Comparison of ENCODE assay signal across 9 cellular contexts in the genomic region with DNA sequence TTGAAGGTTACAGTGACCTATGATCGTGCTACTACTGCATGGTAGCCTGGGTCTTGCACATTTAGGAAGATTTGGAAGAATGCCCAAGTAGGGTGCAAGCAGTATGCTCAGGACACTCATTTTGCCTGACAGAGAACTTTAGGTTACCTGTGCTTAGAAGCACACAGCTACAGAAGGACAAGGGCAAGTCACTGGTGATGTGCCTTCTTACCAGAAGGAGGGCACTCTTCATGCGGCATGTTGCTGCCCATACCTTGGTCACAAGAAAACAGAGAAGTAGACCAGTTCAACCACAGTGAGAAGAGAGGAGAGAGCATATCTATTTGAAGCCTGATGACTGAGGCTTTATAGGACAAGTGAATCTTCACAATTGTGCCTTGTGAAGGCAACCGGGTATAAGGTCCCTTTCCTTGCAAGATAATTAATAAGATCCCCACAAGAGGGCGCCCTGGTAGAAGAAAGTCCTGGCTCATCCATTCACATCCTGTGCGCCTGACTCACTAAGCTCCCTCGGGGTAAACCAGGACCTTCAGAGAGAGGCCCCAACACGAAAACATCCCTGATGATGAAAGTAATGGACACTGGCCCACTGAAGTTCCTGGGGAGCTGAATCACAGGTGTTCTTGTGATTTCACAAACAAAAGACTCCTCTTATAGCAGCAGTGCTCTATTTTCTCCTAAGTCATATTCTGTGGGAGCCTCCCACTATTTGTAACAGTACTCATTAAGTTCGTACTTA. TPM values are rescaled to one million over a fixed set of nuclear protein-coding genes. Genes with fewer than 3 reads are reported as not detected.
DNase-seq lines count a peak whose midpoint lies in the region; ATAC-seq, FAIRE-seq and TF ChIP-seq lines count a peak whose summit lies in the region.
"Had no signal": no experiment of that assay in that cellular context is flagged by ENCODE, and none has a peak within 500 bp of the region (broad histone marks: within the 10 kb centered on the region; RNA-seq: fewer than 3 reads in every experiment).

No MANE protein-coding gene starts in this region.

- in situ Hi-C loops in GM12878 (cut with MboI) = loop anchor here (5.0 kb wide), 1 partner anchor 597 kb away; no protein-coding TSS in a partner anchor

- H3K36me3 ChIP-seq in GM12878 (ENCODE audit: control insufficient read depth in 2 of 2, insufficient read depth in 2 of 2, low read length in 1 of 2) (no peaks in the 10 kb centered on the region), smooth muscle cell (ENCODE audit: low read depth) (no peaks in the 10 kb centered on the region)

- H3K9me3 ChIP-seq in GM12878 (replicated peaks; ENCODE audit: control insufficient read depth, insufficient read depth, low read length) = no peaks in the 10 kb centered on the region
- no peaks in the 10 kb centered on the region for H3K9me3 ChIP-seq in smooth muscle cell (replicated peaks; ENCODE audit: low read depth)

- no peak for TF ChIP-seq EP300 in GM12878 (IDR thresholded peaks at IDR 0.05; ENCODE audit: borderline replicate concordance in 1 of 2, control insufficient read depth in 1 of 2, low read depth in 2 of 2, low read length in 2 of 2)

- H3K9ac ChIP-seq in GM12878 (ENCODE audit: control insufficient read depth, insufficient read depth, low read length) = no peak overlapping the region
- peak overlapping the region; percentile 35 for H3K9ac ChIP-seq in smooth muscle cell (ENCODE audit: low read depth)

- H3K4me1 ChIP-seq in GM12878 (ENCODE audit: control insufficient read depth, insufficient read depth, low read length) (no peaks in the 10 kb centered on the region), smooth muscle cell (ENCODE audit: low read depth) (peaks cover 21% of the 10 kb centered on the region)

- no peaks in the 10 kb centered on the region for H4K20me1 ChIP-seq in GM12878 (ENCODE audit: control insufficient read depth, insufficient read depth)
- no peaks in the 10 kb centered on the region for H4K20me1 ChIP-seq in smooth muscle cell (ENCODE audit: low read depth)

- peak; percentile 91 for TF ChIP-seq RAD21 in GM12878 (IDR thresholded peaks at IDR 0.05; ENCODE audit: insufficient read depth, low read depth, low read length)

- H3K4me3 ChIP-seq in GM12878 (no peak overlapping the region), smooth muscle cell (no peak overlapping the region)

- intact Hi-C loops in GM12878 (cut with micrococcal nuclease; ENCODE audit: unreplicated experiment) = loop anchor here (1.0 to 10.0 kb wide), 4 partner anchors 206 to 597 kb away; partner anchors contain the start of gene NREP

- peak; percentile 65 for DNase-seq in NK-92 treated with Interleukin-12 subunit alpha and Interleukin-12 subunit beta, amount 100 ng/mL, for 24 hours (lab: John Stamatoyannopoulos, UW)
- DNase-seq in NK-92 (lab: John Stamatoyannopoulos, UW; ENCODE audit: unreplicated experiment) = no peak
- peak; percentile 81 for DNase-seq in NCI-H1694 treated with DMSO at 0.1 percent for 48 hours (lab: John Stamatoyannopoulos, UW)
- DNase-seq in T1000 (lab: John Stamatoyannopoulos, UW) = peak; percentile 85
- DNase-seq in GM12878 (ENCODE audit: low read depth, low spot score) = peak; percentile 50
- DNase-seq in iPS DF 4.7 (ENCODE audit: extremely low read depth, low spot score) = peak; percentile 82
- DNase-seq in smooth muscle cell (lab: John Stamatoyannopoulos, UW; ENCODE audit: unreplicated experiment) = peak; percentile 36

- 26% methylated on average over 8 of the region's 8 CpGs for WGBS in GM12878 (ENCODE audit: insufficient coverage, insufficient replicate concordance, low lambda C conversion rate, missing lambda C conversion rate)
- 30% methylated on average over 8 of the region's 8 CpGs for WGBS in smooth muscle cell (ENCODE audit: low lambda C conversion rate)

- H3K4me2 ChIP-seq in GM12878 (ENCODE audit: control insufficient read depth, insufficient read depth) (no peak overlapping the region), smooth muscle cell (peak overlapping the region; percentile 41)

- POLR2A ChIA-PET in GM12878 (lab: Charles Lee) = no interaction called here

- FAIRE-seq in GM12878 (lab: Jason Lieb, UNC) = no peak
- FAIRE-seq: G401.6 had no signal

- no TSS peak for BruUV-seq in GM12878 (replicated peaks; lab: Mats Ljungman, UMichigan)

- RAD21 ChIA-PET in GM12878 (lab: Charles Lee; ENCODE audit: unreplicated experiment) = interaction anchor here (0.6 to 3.8 kb wide), 27 partner anchors 15 to 611 kb away, joined by 3 to 62 read pairs (median 3); no protein-coding TSS in a partner anchor

- H3K27me3 ChIP-seq in GM12878 (replicated peaks in 1 of 2; ENCODE audit: control insufficient read depth in 2 of 2, insufficient read depth in 2 of 2, low read length in 1 of 2) (no peaks in the 10 kb centered on the region), smooth muscle cell (ENCODE audit: low read depth) (no peaks in the 10 kb centered on the region)

- TF ChIP-seq CTCF in GM12878 (IDR thresholded peaks at IDR 0.05 in 2 of 3, conservative IDR thresholded peaks at IDR 0.05 in 1 of 3; ENCODE audit: control insufficient read depth in 2 of 3, extremely low read depth in 1 of 3, insufficient read depth in 1 of 3, low read depth in 3 of 3, low read length in 3 of 3) (peak; percentile 50 to 76 (median 56)), smooth muscle cell (IDR thresholded peaks at IDR 0.05; ENCODE audit: borderline replicate concordance, insufficient read depth, poor library complexity, severe bottlenecking) (peak; percentile 77)

- CTCF ChIA-PET in GM12878 (lab: Yijun Ruan, JAX) = interaction anchor here (0.6 to 8.8 kb wide), 48 partner anchors 8 to 626 kb away, joined by 3 to 108 read pairs (median 4); partner anchors contain the start of gene NREP

- no peak overlapping the region for H3K27ac ChIP-seq in GM12878 (ENCODE audit: control insufficient read depth, insufficient read depth)
- peak overlapping the region; percentile 58 for H3K27ac ChIP-seq in smooth muscle cell (ENCODE audit: low read depth)

- H3K79me2 ChIP-seq in GM12878 (ENCODE audit: control insufficient read depth, insufficient read depth, low read length) (no peaks in the 10 kb centered on the region), smooth muscle cell (ENCODE audit: low read depth) (no peaks in the 10 kb centered on the region)

- TF ChIP-seq POLR2A in GM12878 (IDR thresholded peaks at IDR 0.05; ENCODE audit: low read depth, low read length) = no peak

- peak; percentile 88 for ATAC-seq in HG02852 (IDR thresholded peaks at IDR 0.05; ENCODE audit: unreplicated experiment)
- peak; percentile 99 for ATAC-seq in GM12878

- H2AFZ ChIP-seq in GM12878 (ENCODE audit: control insufficient read depth, low read depth, low read length) (peak overlapping the region; percentile 57), smooth muscle cell (ENCODE audit: low read depth) (no peak overlapping the region)

- SMC1A ChIA-PET in GM12878 (lab: Charles Lee; ENCODE audit: uncharacterized antibody, unreplicated experiment) = interaction anchor here (0.6 to 4.9 kb wide), 36 partner anchors 10 to 611 kb away, joined by 3 to 93 read pairs (median 4); no protein-coding TSS in a partner anchor

- no peaks in the 10 kb centered on the region for H3F3A ChIP-seq in smooth muscle cell (ENCODE audit: low read depth)

TF ChIP-seq in GM12878, 131 proteins besides CTCF, POLR2A, EP300 and RAD21 (continues in another document):
- TF ChIP-seq NBN (IDR thresholded peaks at IDR 0.05) = 0 out of 2 replicates have a peak, but pooled peaks have one; percentile 15
- no peak for TF ChIP-seq NFXL1 (IDR thresholded peaks at IDR 0.05; ENCODE audit: borderline replicate concordance)
- 0 out of 2 replicates have a peak, but pooled peaks have one; percentile 17 for TF ChIP-seq TCF7 (IDR thresholded peaks at IDR 0.05; ENCODE audit: borderline replicate concordance)
- TF ChIP-seq IKZF1 (conservative IDR thresholded peaks at IDR 0.05) = no peak
- TF ChIP-seq NRF1 (conservative IDR thresholded peaks at IDR 0.05; ENCODE audit: low read depth, low read length) = no peak
- no peak for TF ChIP-seq BCL11A (IDR thresholded peaks at IDR 0.05; ENCODE audit: low read depth, low read length)
- TF ChIP-seq WRNIP1 (IDR thresholded peaks at IDR 0.05; ENCODE audit: borderline replicate concordance, low read depth, low read length) = no peak
- TF ChIP-seq TCF12 (IDR thresholded peaks at IDR 0.05; ENCODE audit: low read depth, low read length) = no peak
- TF ChIP-seq HSF1 (IDR thresholded peaks at IDR 0.05; ENCODE audit: low read depth, low read length) = no peak
- TF ChIP-seq MYB (IDR thresholded peaks at IDR 0.05; ENCODE audit: borderline replicate concordance, low read depth, low read length) = no peak
- no peak for TF ChIP-seq NR2F1 (conservative IDR thresholded peaks at IDR 0.05)
- no peak for TF ChIP-seq ZNF622 (IDR thresholded peaks at IDR 0.05)

RNA-seq across cellular contexts. Expression of gene STARD4, which starts 38.1 kb away (rescaled TPM):
- 354 and 365 TPM in 2 replicates for total RNA-seq in GM12878 (2013; cell fraction: nucleolus; rRNA removed)
- total RNA-seq in GM12878 (2014; rRNA removed) = 73.9 and 99.0 TPM in 2 replicates
- 90.3 and 91.8 TPM in 2 replicates for total RNA-seq in GM12878 (2014; rRNA removed; fragmentation: Illumina TruSeq; extraction: Trizol)
- total RNA-seq in GM12878 (2021) = 67.8 and 75.7 TPM in 2 replicates
- polyA plus RNA-seq in GM12878 (2011; ENCODE audit: low read depth) = 34.0 TPM
- 190 and 286 TPM in 2 replicates for polyA plus RNA-seq in GM12878 (2011; rRNA removed)
- 71.7 and 82.6 TPM in 2 replicates for polyA plus RNA-seq in GM12878 (2011; cell fraction: cytosol; rRNA removed)
- 150 and 156 TPM in 2 replicates for polyA plus RNA-seq in GM12878 (2011; cell fraction: nucleus; rRNA removed)
- 45.6 and 78.3 TPM in 2 replicates for polyA plus RNA-seq in GM12878 (2012)
- 70.4 and 93.1 TPM in 2 replicates for polyA plus RNA-seq in GM12878 (2014; fragmentation: Illumina TruSeq; extraction: Trizol)
- polyA plus RNA-seq in GM12878 (2014; fragmentation: Nextera tagmentation; extraction: Ambion mirVana) = 10 to 100 TPM; 41.9 to 53.3 TPM
- polyA plus RNA-seq in GM12878 (2014; rRNA removed) = 54.6 and 72.8 TPM in 2 replicates
- 10 to 100 TPM; 45.1 to 49.1 TPM for polyA plus RNA-seq in GM12878 (2016; fragmentation: Nextera tagmentation; extraction: Ambion mirVana)
- polyA minus RNA-seq in GM12878 (2011; rRNA and poly(A)+ RNA removed) = 102 and 122 TPM in 2 replicates
- 40.1 and 45.1 TPM in 2 replicates for polyA minus RNA-seq in GM12878 (2011; cell fraction: cytosol; rRNA and poly(A)+ RNA removed)
- 81.0 and 92.8 TPM in 2 replicates for polyA minus RNA-seq in GM12878 (2011; cell fraction: nucleus; rRNA and poly(A)+ RNA removed)
- total RNA-seq in smooth muscle cell = 123 and 152 TPM in 2 replicates
- polyA plus RNA-seq in smooth muscle cell = 32.8 and 41.7 TPM in 2 replicates
